Comparison of ENCODE assay signal across 8 cellular contexts in genomic region chr11:72584293-72584921, GRCh38.
A peak's percentile ranks its signal among the peaks of the same experiment; 100 is the strongest.
DNase-seq lines count a peak whose midpoint lies in the region; ATAC-seq and TF ChIP-seq lines count a peak whose summit lies in the region.

No MANE protein-coding gene starts in this region.

- no peak overlapping the region for H3K27ac Mint-ChIP-seq in CD8-positive, alpha-beta T cell

- peak; percentile 20 to 75 (median 57) for DNase-seq in CD8-positive, alpha-beta T cell
- DNase-seq in activated T-cell treated with anti-CD3 and anti-CD28 coated beads for 4 hours (peak; percentile 63), Right ventricle myocardium inferior (ENCODE audit: missing footprints) (peak; percentile 90), gastrocnemius medialis (peak; percentile 41 to 49), D341Med (ENCODE audit: low spot score) (no peak), NCI-H748 treated with DMSO at 0.1 percent for 48 hours (lab: John Stamatoyannopoulos, UW) (no peak), NCI-H82 (lab: John Stamatoyannopoulos, UW) (no peak), COR-L47 (lab: John Stamatoyannopoulos, UW) (no peak)

- intact Hi-C loops in CD8-positive, alpha-beta T cell (cut with DNase I, micrococcal nuclease): loop anchor here in 1 of 2 experiments (2.0 kb wide), 1 partner anchor 264 kb away; no protein-coding TSS in a partner anchor
- intact Hi-C loops in Right ventricle myocardium inferior (cut with DNase I): no loop called here
- intact Hi-C loops in gastrocnemius medialis (cut with DNase I; ENCODE audit: low total_unique reads): loop anchor here (2.0 kb wide), 1 partner anchor 98 kb away; no protein-coding TSS in a partner anchor

- peak overlapping the region; percentile 36 for H3K4me3 ChIP-seq in CD8-positive, alpha-beta T cell (ENCODE audit: low read depth, low read length)
- no peak overlapping the region for H3K4me3 ChIP-seq in gastrocnemius medialis

- no peak for TF ChIP-seq CTCF in CD8-positive, alpha-beta T cell (IDR thresholded peaks at IDR 0.05)
- TF ChIP-seq CTCF in gastrocnemius medialis (IDR thresholded peaks at IDR 0.05 in 4 of 5, conservative IDR thresholded peaks at IDR 0.05 in 1 of 5): no peak

- H3K36me3 ChIP-seq in CD8-positive, alpha-beta T cell (ENCODE audit: insufficient read depth, low read length): no peaks in the 10 kb centered on the region
- peaks cover 0 to 14% of the 10 kb centered on the region in 2 donors for H3K36me3 ChIP-seq in gastrocnemius medialis

- peaks cover 2% of the 10 kb centered on the region for H3K36me3 Mint-ChIP-seq in CD8-positive, alpha-beta T cell

- peak; percentile 60 for ATAC-seq in CD8-positive, alpha-beta T cell
- ATAC-seq in Right ventricle myocardium inferior (peak; percentile 24), gastrocnemius medialis (no peak)

- H3K27ac ChIP-seq in CD8-positive, alpha-beta T cell (ENCODE audit: low read depth, low read length): no peak overlapping the region
- H3K27ac ChIP-seq in gastrocnemius medialis: no peak overlapping the region

- no peaks in the 10 kb centered on the region for H3K27me3 ChIP-seq in CD8-positive, alpha-beta T cell (ENCODE audit: insufficient read depth, low read length)
- H3K27me3 ChIP-seq in gastrocnemius medialis: peaks cover 4 to 19% (median 6%) of the 10 kb centered on the region in 3 donors

- no peaks in the 10 kb centered on the region for H3K9me3 ChIP-seq in CD8-positive, alpha-beta T cell (ENCODE audit: low read length)
- no peaks in the 10 kb centered on the region for H3K9me3 ChIP-seq in gastrocnemius medialis

- H3K9me3 Mint-ChIP-seq in CD8-positive, alpha-beta T cell: no peaks in the 10 kb centered on the region

- in situ Hi-C loops in gastrocnemius medialis (cut with MboI; ENCODE audit: low sequenced_read_pairs in 4 of 4): no loop called here

- peaks cover 18% of the 10 kb centered on the region for H3K4me1 ChIP-seq in CD8-positive, alpha-beta T cell (ENCODE audit: insufficient read depth, low read length)
- no peaks in the 10 kb centered on the region for H3K4me1 ChIP-seq in gastrocnemius medialis

- peaks cover 22% of the 10 kb centered on the region for H3K27me3 Mint-ChIP-seq in CD8-positive, alpha-beta T cell (ENCODE audit: low read depth)

- POLR2A ChIA-PET in CD8-positive, alpha-beta T cell (lab: Charles Lee): no interaction called here

- CTCF ChIA-PET in CD8-positive, alpha-beta T cell (lab: Charles Lee): interaction anchor here (0.7 to 6.3 kb wide), 5 partner anchors 11 to 113 kb away, joined by 3 to 65 read pairs (median 8); no protein-coding TSS in a partner anchor

- peaks cover 18% of the 10 kb centered on the region for H3K4me1 Mint-ChIP-seq in CD8-positive, alpha-beta T cell (ENCODE audit: low read depth)

- no peak for TF ChIP-seq POLR2A in gastrocnemius medialis (IDR thresholded peaks at IDR 0.05)

- peak overlapping the region; percentile 87 for H3K4me3 Mint-ChIP-seq in CD8-positive, alpha-beta T cell

Comparison
In these comparisons a context has a peak if more than half of its experiments do, and no peak if none do; other contexts are left out.
1. ATAC-seq: peak in CD8-positive, alpha-beta T cell (single experiment) and Right ventricle myocardium inferior (single experiment); none in gastrocnemius medialis (0 of 2).
2. DNase-seq: peak in CD8-positive, alpha-beta T cell (7 of 7), activated T-cell treated with anti-CD3 and anti-CD28 coated beads for 4 hours (single experiment), Right ventricle myocardium inferior (single experiment) and gastrocnemius medialis (2 of 2); none in D341Med (single experiment), NCI-H748 treated with DMSO at 0.1 percent for 48 hours (single experiment), NCI-H82 (single experiment) and COR-L47 (single experiment).